In the genomic region with DNA sequence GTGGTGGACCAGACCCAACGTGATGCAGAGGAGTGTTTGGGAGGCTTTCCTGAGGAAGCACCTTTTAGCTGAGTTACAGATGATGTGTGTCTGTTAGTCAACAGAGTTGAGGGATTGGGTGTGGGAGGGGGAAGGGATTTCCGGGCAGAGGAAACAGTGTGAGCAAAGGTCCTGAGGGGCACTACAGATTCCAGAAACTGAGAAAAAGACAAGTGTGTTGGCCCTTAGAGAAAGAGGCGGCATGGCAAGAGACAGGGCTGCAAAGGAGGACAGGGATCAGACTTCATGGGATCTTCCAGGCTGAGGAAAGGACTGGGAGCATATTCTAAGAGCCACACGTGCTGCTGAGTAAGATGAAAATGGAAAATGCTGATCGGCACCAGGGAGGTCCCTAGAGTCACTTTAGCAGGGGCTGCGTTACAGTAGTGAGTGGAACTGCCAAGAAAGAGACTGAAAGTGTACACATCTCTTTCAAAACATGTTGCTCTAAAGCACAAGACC, we compare ENCODE assay signal across 13 cellular contexts. TPM values are rescaled to one million over a fixed set of nuclear protein-coding genes. Genes with fewer than 3 reads are reported as not detected.
A peak's percentile ranks its signal among the peaks of the same experiment; 100 is the strongest.
DNase-seq lines count a peak whose midpoint lies in the region; ATAC-seq, FAIRE-seq and TF ChIP-seq lines count a peak whose summit lies in the region.
"Had no signal": no experiment of that assay in that cellular context is flagged by ENCODE, and none has a peak within 500 bp of the region (broad histone marks: within the 10 kb centered on the region; RNA-seq: fewer than 3 reads in every experiment).

No MANE protein-coding gene starts in this region.

- no peaks in the 10 kb centered on the region for H3K79me2 ChIP-seq in K562 (ENCODE audit: control insufficient read depth, insufficient read depth, low read length)

- no peak for FAIRE-seq in K562 (lab: Jason Lieb, UNC)

- H3K9me3 ChIP-seq in K562 (replicated peaks; ENCODE audit: control insufficient read depth, insufficient read depth, low read depth, low read length) (no peaks in the 10 kb centered on the region), left lung (no peaks in the 10 kb centered on the region)

- no peak for TF ChIP-seq EP300 in K562 (IDR thresholded peaks at IDR 0.05; ENCODE audit: low read length)

- in situ Hi-C loops in K562 (cut with MboI), result no loop called here

- 16% methylated on average over 5 of the region's 6 CpGs for WGBS in K562 (ENCODE audit: insufficient coverage, low coverage, missing lambda C conversion rate)

- TF ChIP-seq RAD21 in K562 (CRISPR knock-in tag; conservative IDR thresholded peaks at IDR 0.05 in 1 of 2, IDR thresholded peaks at IDR 0.05 in 1 of 2), result no peak

- DNase-seq in Right ventricle myocardium inferior (ENCODE audit: missing footprints) (peak; percentile 40), cardiac septum (ENCODE audit: low spot score) (no peak), K562 (ENCODE audit: extremely low read depth in 1 of 4, low spot score in 3 of 4) (no peak), left lung (no peak), pons (ENCODE audit: low spot score) (no peak), NCI-H526 treated with DMSO at 0.1 percent for 48 hours (lab: John Stamatoyannopoulos, UW) (no peak)
- no peak for DNase-seq in activated CD8-positive, alpha-beta memory T cell treated with anti-CD3 and anti-CD28 coated beads, Interleukin-2, amount 50 U/mL, for 4 hours
- DNase-seq: central memory CD4-positive, alpha-beta T cell; GOT3; NCI-H69; T-helper 9 cell had no signal

- TF ChIP-seq POLR2A in K562 (conservative IDR thresholded peaks at IDR 0.05), result no peak

- ATAC-seq in Right ventricle myocardium inferior (peak; percentile 75), K562 (peak; percentile 71), left lung (peak; percentile 25), HG03460 (IDR thresholded peaks at IDR 0.05; ENCODE audit: unreplicated experiment) (no peak)

- peak overlapping the region; percentile 41; the same call in 1 of the 2 replicates for H3K4me2 ChIP-seq in K562 (ENCODE audit: insufficient read depth, low read length)

- H3K4me3 ChIP-seq in K562, result no peak overlapping the region
- no peak overlapping the region for H3K4me3 ChIP-seq in left lung

- TF ChIP-seq CTCF in K562 (IDR thresholded peaks at IDR 0.05 in 2 of 3, conservative IDR thresholded peaks at IDR 0.05 in 1 of 3; ENCODE audit: insufficient read depth in 2 of 3, low read depth in 1 of 3, low read length in 3 of 3) (no peak), left lung (IDR thresholded peaks at IDR 0.05) (no peak)

- H3K9me1 ChIP-seq in K562 (ENCODE audit: control insufficient read depth, insufficient read depth, low read length), result no peaks in the 10 kb centered on the region

- H2AFZ ChIP-seq in K562 (ENCODE audit: low read depth, low read length), result peak overlapping the region; percentile 85

- no peaks in the 10 kb centered on the region for H3K36me3 ChIP-seq in K562 (ENCODE audit: control insufficient read depth, insufficient read depth, low read length)
- no peaks in the 10 kb centered on the region for H3K36me3 ChIP-seq in left lung

- H3K27ac ChIP-seq in K562 (ENCODE audit: extremely low read depth, low read depth, low read length) (no peak overlapping the region; the same call in 2 of the 3 replicates), left lung (peak overlapping the region in 1 of 2 donors; percentile 9)

- intact Hi-C loops in Right ventricle myocardium inferior (cut with DNase I), result no loop called here
- intact Hi-C loops in cardiac septum (cut with DNase I), result no loop called here
- intact Hi-C loops in K562 (cut with micrococcal nuclease), result no loop called here
- intact Hi-C loops in left lung (cut with DNase I), result no loop called here

- H3K27me3 ChIP-seq in K562 (ENCODE audit: control insufficient read depth in 2 of 2, insufficient read depth in 2 of 2, low read length in 2 of 2) (no peaks in the 10 kb centered on the region), left lung (no peaks in the 10 kb centered on the region)

- peaks cover 10 to 14% of the 10 kb centered on the region in 2 experiments; a peak in 4 of 5 replicates for H3K4me1 ChIP-seq in K562 (replicated peaks in 1 of 2; ENCODE audit: control insufficient read depth in 2 of 2, insufficient read depth in 2 of 2, low read length in 2 of 2)
- H3K4me1 ChIP-seq in left lung, result peaks cover 5 to 28% of the 10 kb centered on the region in 2 donors

- peak overlapping the region in 1 of 2 experiments; percentile 25; a peak in 1 of 4 replicates for H3K9ac ChIP-seq in K562 (ENCODE audit: insufficient read depth in 1 of 2, low read depth in 2 of 2, low read length in 2 of 2)

- BruUV-seq in K562 (replicated peaks; lab: Mats Ljungman, UMichigan), result no TSS peak

- POLR2A ChIA-PET in K562 (lab: Yijun Ruan, JAX), result interaction anchor here (0.8 kb wide), 1 partner anchor 9 kb away, joined by 11 read pairs; a partner anchor contains a TSS

- H4K20me1 ChIP-seq in K562 (replicated peaks; ENCODE audit: control insufficient read depth, insufficient read depth, low read length), result no peaks in the 10 kb centered on the region

- CTCF ChIA-PET in K562 (lab: Yijun Ruan, JAX; ENCODE audit: low intra/inter-chr PET ratio), result no interaction called here

RNA-seq across cellular contexts. Expression of a gene that starts 9.4 kb away (rescaled TPM):
- 19.1 TPM for total RNA-seq in Right ventricle myocardium inferior
- 19.8 TPM for total RNA-seq in cardiac septum
- 43.9 and 107 TPM in 2 replicates for total RNA-seq in K562 (2011; cell fraction: chromatin; rRNA removed; ENCODE audit: low replicate concordance)
- total RNA-seq in K562 (2011; cell fraction: nucleolus; rRNA removed), result 48.3 and 51.7 TPM in 2 replicates
- total RNA-seq in K562 (2011; cell fraction: nucleoplasm; rRNA removed), result 33.6 and 36.7 TPM in 2 replicates
- total RNA-seq in K562 (2014; rRNA removed), result 10.6 and 11.1 TPM in 2 replicates
- 8.1 and 8.2 TPM in 2 replicates for total RNA-seq in K562 (2014; rRNA removed; fragmentation: Illumina TruSeq; extraction: Trizol)
- total RNA-seq in K562 (2015; rRNA removed; fragmentation: Illumina TruSeq; extraction: Trizol), result 5.7 and 5.8 TPM in 2 replicates
- 13.6 and 15.5 TPM in 2 replicates for total RNA-seq in K562 (2021)
- polyA plus RNA-seq in K562 (2011; rRNA removed), result 6.8 and 8.3 TPM in 2 replicates
- polyA plus RNA-seq in K562 (2011; cell fraction: cytosol; rRNA removed), result 4.3 and 6.7 TPM in 2 replicates
- 19.3 and 36.6 TPM in 2 replicates for polyA plus RNA-seq in K562 (2011; cell fraction: nucleus; rRNA removed)
- 5.5 and 6.8 TPM in 2 replicates for polyA plus RNA-seq in K562 (2012)
- 7.7 and 8.6 TPM in 2 replicates for polyA plus RNA-seq in K562 (2014; fragmentation: Illumina TruSeq; extraction: Trizol)
- polyA plus RNA-seq in K562 (2014; fragmentation: Nextera tagmentation; extraction: Ambion mirVana), result 1 to 10 TPM in 1 of 2 experiments, under 1 TPM in 1; 0.91 to 1.8 TPM
- polyA plus RNA-seq in K562 (2014; rRNA removed), result 10.2 and 11.6 TPM in 2 replicates
- polyA minus RNA-seq in K562 (2011; rRNA and poly(A)+ RNA removed), result 10.8 and 14.4 TPM in 2 replicates
- 4.2 and 4.9 TPM in 2 replicates for polyA minus RNA-seq in K562 (2011; cell fraction: cytosol; rRNA and poly(A)+ RNA removed)
- polyA minus RNA-seq in K562 (2011; cell fraction: nucleus; rRNA and poly(A)+ RNA removed), result 12.8 and 15.6 TPM in 2 replicates
- 1 to 10 TPM; 5.6 to 6.7 TPM for total RNA-seq in left lung

RNA-seq across cellular contexts. Expression of a gene that starts 22.9 kb away (rescaled TPM):
- total RNA-seq in Right ventricle myocardium inferior (6.5 TPM), cardiac septum (9.4 TPM), K562 (2014; rRNA removed) (0.18 and 0.90 TPM in 2 replicates), K562 (2014; rRNA removed; fragmentation: Illumina TruSeq; extraction: Trizol) (0.22 and 0.32 TPM in 2 replicates), K562 (2015; rRNA removed; fragmentation: Illumina TruSeq; extraction: Trizol) (0.11 and 0.34 TPM in 2 replicates), K562 (2021) (0.29 and 0.44 TPM in 2 replicates), left lung (1 to 10 TPM; 3.4 to 4.6 TPM)
- 0.23 and 0.65 TPM in 2 replicates for total RNA-seq in K562 (2011; cell fraction: chromatin; rRNA removed; ENCODE audit: low replicate concordance)
- total RNA-seq in K562 (2011; cell fraction: nucleolus; rRNA removed), result 0.79 and 1.2 TPM in 2 replicates
- 0.51 and 0.69 TPM in 2 replicates for total RNA-seq in K562 (2011; cell fraction: nucleoplasm; rRNA removed)
- polyA plus RNA-seq in K562 (2011; rRNA removed) (0.14 and 0.20 TPM in 2 replicates), K562 (2014; fragmentation: Illumina TruSeq; extraction: Trizol) (0.18 and 0.54 TPM in 2 replicates), K562 (2014; fragmentation: Nextera tagmentation; extraction: Ambion mirVana) (under 1 TPM; 0.04 to 0.07 TPM), K562 (2014; rRNA removed) (0.30 and 0.66 TPM in 2 replicates)
- polyA plus RNA-seq in K562 (2011; cell fraction: cytosol; rRNA removed), result 0.03 and 0.07 TPM in 2 replicates
- polyA plus RNA-seq in K562 (2011; cell fraction: nucleus; rRNA removed), result 0.06 and 0.31 TPM in 2 replicates
- polyA plus RNA-seq in K562 (2012), result 0.10 and 0.29 TPM in 2 replicates
- 0.06 and 0.14 TPM in 2 replicates for polyA minus RNA-seq in K562 (2011; rRNA and poly(A)+ RNA removed)
- polyA minus RNA-seq in K562 (2011; cell fraction: cytosol; rRNA and poly(A)+ RNA removed), result not detected in 2 replicates
- 0.22 and 0.40 TPM in 2 replicates for polyA minus RNA-seq in K562 (2011; cell fraction: nucleus; rRNA and poly(A)+ RNA removed)
- total RNA-seq: mononuclear cell had no signal

RNA-seq across cellular contexts. Expression of a gene that starts 50.7 kb away (rescaled TPM):
- 213 TPM for total RNA-seq in Right ventricle myocardium inferior
- total RNA-seq in cardiac septum, result 202 TPM
- total RNA-seq in K562 (2011; cell fraction: chromatin; rRNA removed; ENCODE audit: low replicate concordance), result 96.4 and 101 TPM in 2 replicates
- total RNA-seq in K562 (2011; cell fraction: nucleolus; rRNA removed), result 50.0 and 54.5 TPM in 2 replicates
- total RNA-seq in K562 (2011; cell fraction: nucleoplasm; rRNA removed), result 83.8 and 136 TPM in 2 replicates
- 28.8 and 32.3 TPM in 2 replicates for total RNA-seq in K562 (2014; rRNA removed)
- 45.1 and 45.4 TPM in 2 replicates for total RNA-seq in K562 (2014; rRNA removed; fragmentation: Illumina TruSeq; extraction: Trizol)
- 37.2 and 38.7 TPM in 2 replicates for total RNA-seq in K562 (2015; rRNA removed; fragmentation: Illumina TruSeq; extraction: Trizol)
- total RNA-seq in K562 (2021), result 61.3 and 67.5 TPM in 2 replicates
- 73.5 and 73.7 TPM in 2 replicates for polyA plus RNA-seq in K562 (2011; rRNA removed)
- polyA plus RNA-seq in K562 (2011; cell fraction: cytosol; rRNA removed), result 66.2 and 78.3 TPM in 2 replicates
- polyA plus RNA-seq in K562 (2011; cell fraction: nucleus; rRNA removed), result 98.3 and 111 TPM in 2 replicates
- 43.2 and 47.4 TPM in 2 replicates for polyA plus RNA-seq in K562 (2012)
- 65.2 and 70.0 TPM in 2 replicates for polyA plus RNA-seq in K562 (2014; fragmentation: Illumina TruSeq; extraction: Trizol)
- polyA plus RNA-seq in K562 (2014; fragmentation: Nextera tagmentation; extraction: Ambion mirVana), result 1 to 10 TPM; 3.0 to 9.0 TPM
- polyA plus RNA-seq in K562 (2014; rRNA removed), result 50.4 and 60.0 TPM in 2 replicates
- polyA minus RNA-seq in K562 (2011; rRNA and poly(A)+ RNA removed), result 65.5 and 79.8 TPM in 2 replicates
- 30.1 and 31.2 TPM in 2 replicates for polyA minus RNA-seq in K562 (2011; cell fraction: cytosol; rRNA and poly(A)+ RNA removed)
- polyA minus RNA-seq in K562 (2011; cell fraction: nucleus; rRNA and poly(A)+ RNA removed), result 28.5 and 42.7 TPM in 2 replicates
- 10 to 100 TPM; 88.3 to 98.6 TPM for total RNA-seq in left lung

RNA-seq across cellular contexts. Expression of a gene that starts 56.5 kb away (rescaled TPM):
- not detected for total RNA-seq in Right ventricle myocardium inferior
- total RNA-seq in cardiac septum, result not detected
- total RNA-seq in K562 (2011; cell fraction: chromatin; rRNA removed; ENCODE audit: low replicate concordance), result not detected in 2 replicates
- not detected in 2 replicates for total RNA-seq in K562 (2011; cell fraction: nucleolus; rRNA removed)
- total RNA-seq in K562 (2011; cell fraction: nucleoplasm; rRNA removed), result not detected in 2 replicates
- not detected in 2 replicates for total RNA-seq in K562 (2014; rRNA removed)
- not detected in 2 replicates for total RNA-seq in K562 (2014; rRNA removed; fragmentation: Illumina TruSeq; extraction: Trizol)
- not detected in 2 replicates for total RNA-seq in K562 (2015; rRNA removed; fragmentation: Illumina TruSeq; extraction: Trizol)
- total RNA-seq in K562 (2021), result not detected in 2 replicates
- not detected in 2 replicates for polyA plus RNA-seq in K562 (2011; rRNA removed)
- polyA plus RNA-seq in K562 (2011; cell fraction: cytosol; rRNA removed), result not detected in 2 replicates
- not detected in 2 replicates for polyA plus RNA-seq in K562 (2011; cell fraction: nucleus; rRNA removed)
- polyA plus RNA-seq in K562 (2012), result 0.03 and 0.12 TPM in 2 replicates
- not detected in 2 replicates for polyA plus RNA-seq in K562 (2014; fragmentation: Illumina TruSeq; extraction: Trizol)
- polyA plus RNA-seq in K562 (2014; fragmentation: Nextera tagmentation; extraction: Ambion mirVana), result not detected
- not detected in 2 replicates for polyA plus RNA-seq in K562 (2014; rRNA removed)
- polyA minus RNA-seq in K562 (2011; rRNA and poly(A)+ RNA removed), result not detected in 2 replicates
- polyA minus RNA-seq in K562 (2011; cell fraction: cytosol; rRNA and poly(A)+ RNA removed), result not detected in 2 replicates
- polyA minus RNA-seq in K562 (2011; cell fraction: nucleus; rRNA and poly(A)+ RNA removed), result not detected in 2 replicates
- under 1 TPM in 1 of 2 donors, not detected in 1; 0.08 TPM for total RNA-seq in left lung
